Comparison of ENCODE assay signal across 8 cellular contexts in the genomic region with DNA sequence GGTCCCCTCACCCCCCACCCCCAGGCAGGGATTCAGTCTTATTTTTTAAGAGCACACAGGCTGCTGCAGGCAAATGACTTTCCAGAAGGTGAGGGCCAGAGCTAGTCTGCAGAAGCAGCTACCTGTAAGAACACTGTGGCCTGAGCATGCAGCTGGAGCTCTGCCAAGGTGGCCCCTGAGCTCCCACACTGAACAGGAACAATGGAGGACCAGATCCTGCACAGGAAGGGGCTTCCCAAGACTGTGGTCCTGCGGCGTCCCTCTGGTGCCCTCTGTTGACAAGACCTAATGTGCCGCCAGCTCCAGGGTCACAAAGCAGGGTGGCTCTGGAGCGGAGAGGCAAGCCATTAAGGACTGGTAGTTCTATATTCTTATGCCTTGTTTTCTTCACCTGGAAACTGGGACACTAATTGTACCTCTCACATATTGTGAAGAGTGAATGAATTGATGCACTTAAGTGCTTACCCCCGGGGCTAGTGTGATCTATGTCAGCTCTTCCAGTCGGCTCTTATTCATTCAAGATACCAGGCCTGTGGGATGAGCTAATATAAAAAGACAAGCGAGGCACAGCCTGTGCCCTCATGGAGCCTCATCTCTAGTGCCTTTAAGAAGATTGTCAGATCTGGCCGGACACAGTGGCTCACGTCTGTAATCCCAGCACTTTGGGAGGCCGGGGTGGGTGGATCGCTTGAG. TPM values are rescaled to one million over a fixed set of nuclear protein-coding genes. Genes with fewer than 3 reads are reported as not detected.
A peak's percentile ranks its signal among the peaks of the same experiment; 100 is the strongest.
DNase-seq lines count a peak whose midpoint lies in the region; ATAC-seq, FAIRE-seq and TF ChIP-seq lines count a peak whose summit lies in the region.

No MANE protein-coding gene starts in this region.

- H3K4me1 ChIP-seq in SJCRH30: no peaks in the 10 kb centered on the region
- no peaks in the 10 kb centered on the region for H3K4me1 ChIP-seq in pancreas

- H3K36me3 ChIP-seq in MG63 (no peaks in the 10 kb centered on the region), SJCRH30 (no peaks in the 10 kb centered on the region), pancreas (no peaks in the 10 kb centered on the region)

- peak; percentile 48 for DNase-seq in activated CD4-positive, alpha-beta T cell treated with anti-CD3 and anti-CD28 coated beads for 48 hours
- no peak for DNase-seq in activated CD4-positive, alpha-beta T cell treated with anti-CD3 and anti-CD28 coated beads, Interleukin-2, amount 50 U/mL, for 4 hours
- DNase-seq in MG63 (peak; percentile 38), SJCRH30 (peak; percentile 74 to 82), fibroblast of the aortic adventitia (ENCODE audit: low read depth) (peak; percentile 17), pancreas (peak; percentile 41 to 78 (median 54))

- no peak for FAIRE-seq in pancreas (lab: Jason Lieb, UNC)

- intact Hi-C loops in pancreas (cut with DNase I): no loop called here

- WGBS in pancreas, 2 donors: 52 to 55% methylated on average over 11 of the region's 11 CpGs

- H3K27me3 ChIP-seq in MG63: peaks cover 14% of the 10 kb centered on the region
- H3K27me3 ChIP-seq in SJCRH30: peaks cover 8% of the 10 kb centered on the region; the same call in 1 of the 2 replicates
- H3K27me3 ChIP-seq in pancreas: no peaks in the 10 kb centered on the region

- H3K9me3 ChIP-seq in MG63: no peaks in the 10 kb centered on the region
- H3K9me3 ChIP-seq in SJCRH30 (replicated peaks): no peaks in the 10 kb centered on the region
- H3K9me3 ChIP-seq in pancreas: no peaks in the 10 kb centered on the region

- ATAC-seq in pancreas (peak; percentile 74 to 99 (median 94)), GM21619 (IDR thresholded peaks at IDR 0.05; ENCODE audit: unreplicated experiment) (no peak), GM19397 (IDR thresholded peaks at IDR 0.05; ENCODE audit: unreplicated experiment) (no peak)

- peak; percentile 39 for TF ChIP-seq CTCF in fibroblast of the aortic adventitia (IDR thresholded peaks at IDR 0.05; ENCODE audit: insufficient read depth, low read length)
- peak in 3 of 4 donors; percentile 32 to 51 (median 50) for TF ChIP-seq CTCF in pancreas (IDR thresholded peaks at IDR 0.05)

- H3K4me3 ChIP-seq in MG63: no peak overlapping the region
- no peak overlapping the region for H3K4me3 ChIP-seq in SJCRH30
- H3K4me3 ChIP-seq in fibroblast of the aortic adventitia (ENCODE audit: low read depth, low read length): no peak overlapping the region
- no peak overlapping the region for H3K4me3 ChIP-seq in pancreas

- no peak overlapping the region for H3K27ac ChIP-seq in SJCRH30
- H3K27ac ChIP-seq in pancreas: no peak overlapping the region

RNA-seq across cellular contexts. Expression of gene BEND7, which starts 8.0 kb away (rescaled TPM):
- total RNA-seq in MG63 (2014; rRNA removed; shearing (Covaris generic); ENCODE audit: low replicate concordance): 3.6 and 4.5 TPM in 2 replicates
- total RNA-seq in SJCRH30 (2014; rRNA removed; shearing (Covaris generic)): 5.5 and 5.6 TPM in 2 replicates
- total RNA-seq in fibroblast of the aortic adventitia (ENCODE audit: low replicate concordance): 2.6 and 3.2 TPM in 2 replicates
- 10 to 100 TPM; 11.8 to 22.8 (median 16.2) TPM for total RNA-seq in pancreas
- polyA plus RNA-seq in pancreas: 10 to 100 TPM in 1 of 2 donors, 1 to 10 TPM in 1; 7.3 to 11.2 TPM

RNA-seq across cellular contexts. Expression of gene PRPF18, which starts 49.9 kb away (rescaled TPM):
- 18.3 and 23.8 TPM in 2 replicates for total RNA-seq in MG63 (2014; rRNA removed; shearing (Covaris generic); ENCODE audit: low replicate concordance)
- 26.0 and 31.0 TPM in 2 replicates for total RNA-seq in SJCRH30 (2014; rRNA removed; shearing (Covaris generic))
- total RNA-seq in fibroblast of the aortic adventitia (ENCODE audit: low replicate concordance) (37.0 and 89.4 TPM in 2 replicates), pancreas (10 to 100 TPM in 1 of 6 donors, 1 to 10 TPM in 5; 8.1 to 12.0 (median 9.3) TPM)
- polyA plus RNA-seq in pancreas: 10 to 100 TPM in 1 of 2 donors, 1 to 10 TPM in 1; 6.2 to 10.7 TPM

Comparison
In these comparisons a context has a peak if more than half of its experiments do, and no peak if none do; other contexts are left out.
1. DNase-seq: peak in activated CD4-positive, alpha-beta T cell treated with anti-CD3 and anti-CD28 coated beads for 48 hours (single experiment), MG63 (single experiment), SJCRH30 (2 of 2), fibroblast of the aortic adventitia (single experiment) and pancreas (6 of 6); none in activated CD4-positive, alpha-beta T cell treated with anti-CD3 and anti-CD28 coated beads, Interleukin-2, amount 50 U/mL, for 4 hours (0 of 2).
2. ATAC-seq: peak in pancreas (4 of 4); none in GM21619 (single experiment) and GM19397 (single experiment).